36 cellular contexts compared by ENCODE assay signal in genomic region chr13:109329175-109329574, GRCh38.
"Had no signal": no experiment of that assay in that cellular context is flagged by ENCODE, and none has a peak within 500 bp of the region (broad histone marks: within the 10 kb centered on the region; RNA-seq: fewer than 3 reads in every experiment).

No MANE protein-coding gene starts in this region.

- H3K9me3 ChIP-seq: MG63 had no signal

- H3K4me3 ChIP-seq: MG63 had no signal

- H3K27me3 ChIP-seq: MG63 had no signal

- DNase-seq: Karpas-422, Kasumi-1, MG63, MM.1S, MV-4-11, NCI-H1048, NCI-H1092, NCI-H1092 treated with DMSO at 0.1 percent for 48 hours, NCI-H1105, NCI-H1105 treated with DMSO at 0.1 percent for 48 hours, NCI-H1417, NCI-H1417 treated with DMSO at 0.1 percent for 48 hours, NCI-H1436, NCI-H1436 treated with DMSO at 0.1 percent for 48 hours, NCI-H146, NCI-H1694, NCI-H1694 treated with DMSO at 0.1 percent for 48 hours, NCI-H187, NCI-H187 treated with DMSO at 0.1 percent for 48 hours, NCI-H1930, NCI-H2029, NCI-H2029 treated with DMSO at 0.1 percent for 48 hours, NCI-H2081, NCI-H2081 treated with DMSO at 0.1 percent for 48 hours, NCI-H2107, NCI-H2171, NCI-H2171 treated with DMSO at 0.1 percent for 48 hours, NCI-H2227 treated with DMSO at 0.1 percent for 48 hours, NCI-H226, NCI-H345, NCI-H446, NCI-H446 treated with DMSO at 0.1 percent for 48 hours, NCI-H510A, NCI-H510A treated with DMSO at 0.1 percent for 48 hours, NCI-H524, NCI-H524 treated with DMSO at 0.1 percent for 48 hours had no signal

- H3K36me3 ChIP-seq: MG63 had no signal
